18 cellular contexts compared by ENCODE assay signal in genomic region chr2:132911726-132912724, GRCh38.
A peak's percentile ranks its signal among the peaks of the same experiment; 100 is the strongest.
DNase-seq lines count a peak whose midpoint lies in the region; ATAC-seq and TF ChIP-seq lines count a peak whose summit lies in the region.
"Had no signal": no experiment of that assay in that cellular context is flagged by ENCODE, and none has a peak within 500 bp of the region (broad histone marks: within the 10 kb centered on the region; RNA-seq: fewer than 3 reads in every experiment).

No MANE protein-coding gene starts in this region.

- no peaks in the 10 kb centered on the region for H3K9me3 ChIP-seq in A673 (ENCODE audit: low read depth, low read length, poor library complexity, severe bottlenecking)
- H3K9me3 ChIP-seq in HEK293 (ENCODE audit: control insufficient read depth, insufficient read depth, low read depth, low read length): no peaks in the 10 kb centered on the region
- peaks cover 0 to 3% of the 10 kb centered on the region in 2 donors for H3K9me3 ChIP-seq in left lung
- H3K9me3 ChIP-seq: colonic mucosa, lower lobe of right lung had no signal

- no peak overlapping the region for H3K4me3 Mint-ChIP-seq in chondrocyte (ENCODE audit: unreplicated experiment)
- H3K4me3 Mint-ChIP-seq: activated CD8-positive, alpha-beta T cell treated with anti-CD3 and anti-CD28 coated beads, Interleukin-2, amount 10 ng/mL, durations not matched to agents 7 days and 5 days; T-helper 2 cell treated with Interferon-gamma antibody and Interleukin-4, amounts not matched to agents 5 μg/mL and 100 μg/mL, for 36 hours had no signal

- DNase-seq in A673 (ENCODE audit: low spot score): peak; percentile 23
- DNase-seq in chondrocyte (ENCODE audit: low spot score): no peak
- no peak for DNase-seq in left lung
- DNase-seq in NCI-H146 (lab: John Stamatoyannopoulos, UW): no peak
- DNase-seq in activated CD4-positive, alpha-beta T cell treated with anti-CD3 and anti-CD28 coated beads for 1 hour: no peak
- DNase-seq in stimulated activated naive CD8-positive, alpha-beta T cell treated with anti-CD3 and anti-CD28 coated beads, Interleukin-15, Interleukin-2, amounts not matched to agents 100 U/mL and 50 U/mL, for 24 hours: no peak
- DNase-seq: activated CD8-positive, alpha-beta T cell treated with anti-CD3 and anti-CD28 coated beads, Interleukin-2, amount 10 ng/mL, durations not matched to agents 7 days and 5 days; colonic mucosa; DND-41; lower lobe of right lung; NCI-H2029 treated with DMSO at 0.1 percent for 48 hours; stimulated activated CD4-positive, alpha-beta T cell treated with anti-CD3 and anti-CD28 coated beads, Interleukin-2, amount 100 ng/mL, for 48 hours; stimulated activated naive CD4-positive, alpha-beta T cell treated with Interleukin-2 at 50 U/mL for 16 hours had no signal

- no peaks in the 10 kb centered on the region for H3K36me3 Mint-ChIP-seq in chondrocyte (ENCODE audit: low read depth)

- H3K27me3 ChIP-seq in A673 (replicated peaks; ENCODE audit: insufficient read depth, low read depth, low read length, poor library complexity) (no peaks in the 10 kb centered on the region), left lung (no peaks in the 10 kb centered on the region)
- H3K27me3 ChIP-seq: colonic mucosa had no signal

- BruUV-seq in A673 (replicated peaks; lab: Mats Ljungman, UMichigan): no TSS peak

- POLR2A ChIA-PET in A673 (lab: Charles Lee; ENCODE audit: low non-redundant PET): no interaction called here
- POLR2A ChIA-PET in HEK293 (lab: Yijun Ruan, JAX): no interaction called here

- H3K4me3 ChIP-seq in A673 (ENCODE audit: low read depth, low read length, poor library complexity, severe bottlenecking): no peak overlapping the region
- H3K4me3 ChIP-seq in HEK293 (ENCODE audit: low read depth, low read length): no peak overlapping the region
- no peak overlapping the region for H3K4me3 ChIP-seq in left lung
- H3K4me3 ChIP-seq: colonic mucosa, K562, lower lobe of right lung had no signal

- no peaks in the 10 kb centered on the region for H3K4me1 ChIP-seq in A673 (ENCODE audit: insufficient read depth, low read length, poor library complexity, severe bottlenecking)
- H3K4me1 ChIP-seq in HEK293 (ENCODE audit: control insufficient read depth, insufficient read depth, low read length): no peaks in the 10 kb centered on the region
- no peaks in the 10 kb centered on the region for H3K4me1 ChIP-seq in left lung
- H3K4me1 ChIP-seq: colonic mucosa, lower lobe of right lung had no signal

- H3K27ac Mint-ChIP-seq in chondrocyte (ENCODE audit: unreplicated experiment): no peak overlapping the region
- H3K27ac Mint-ChIP-seq: activated CD8-positive, alpha-beta T cell treated with anti-CD3 and anti-CD28 coated beads, Interleukin-2, amount 10 ng/mL, durations not matched to agents 7 days and 5 days; activated naive CD4-positive, alpha-beta T cell treated with anti-CD3 and anti-CD28 coated beads, Interleukin-2, amount 50 U/mL, for 72 hours; T-helper 2 cell treated with Interferon-gamma antibody and Interleukin-4, amounts not matched to agents 5 μg/mL and 100 μg/mL, for 36 hours had no signal

- no peaks in the 10 kb centered on the region for H3K36me3 ChIP-seq in A673 (ENCODE audit: insufficient read depth, low read length, poor library complexity, severe bottlenecking)
- no peaks in the 10 kb centered on the region for H3K36me3 ChIP-seq in HEK293 (ENCODE audit: control insufficient read depth in 2 of 2, insufficient read depth in 1 of 2, low read length in 2 of 2)
- no peaks in the 10 kb centered on the region for H3K36me3 ChIP-seq in left lung
- H3K36me3 ChIP-seq: colonic mucosa, lower lobe of right lung had no signal

- CTCF ChIA-PET in A673 (lab: Charles Lee) (interaction anchor here (0.6 to 1.2 kb wide), 3 partner anchors 259 to 365 kb away, joined by 3 read pairs; no protein-coding TSS in a partner anchor), HEK293 (lab: Yijun Ruan, JAX) (no interaction called here)

- ATAC-seq in left lung: peak; percentile 27
- ATAC-seq in HG03196 (IDR thresholded peaks at IDR 0.05; ENCODE audit: unreplicated experiment): no peak
- no peak for ATAC-seq in stimulated activated naive CD8-positive, alpha-beta T cell treated with anti-CD3 and anti-CD28 coated beads, Interleukin-15, Interleukin-2, amounts not matched to agents 100 U/mL and 50 U/mL, for 24 hours
- ATAC-seq: activated CD8-positive, alpha-beta T cell treated with anti-CD3 and anti-CD28 coated beads, Interleukin-2, amount 10 ng/mL, durations not matched to agents 7 days and 5 days; activated naive CD4-positive, alpha-beta T cell treated with anti-CD3 and anti-CD28 coated beads, Interleukin-2, amount 50 U/mL, for 72 hours; K562 had no signal

- no peaks in the 10 kb centered on the region for H3K4me1 Mint-ChIP-seq in chondrocyte (ENCODE audit: low read depth)

- H3K27ac ChIP-seq in A673 (ENCODE audit: low read depth, low read length, poor library complexity, severe bottlenecking): no peak overlapping the region
- H3K27ac ChIP-seq in HEK293 (ENCODE audit: extremely low read depth, low read depth, low read length): no peak overlapping the region
- no peak overlapping the region for H3K27ac ChIP-seq in left lung
- H3K27ac ChIP-seq: colonic mucosa, lower lobe of right lung had no signal

- H3K27me3 Mint-ChIP-seq in chondrocyte (ENCODE audit: low read depth): no peaks in the 10 kb centered on the region

- TF ChIP-seq CTCF in A673 (conservative IDR thresholded peaks at IDR 0.05; ENCODE audit: low read depth, low read length) (peak; percentile 25; the same call in 1 of the 2 replicates), HEK293 (tag by site-specific recombination; IDR thresholded peaks at IDR 0.05) (no peak), chondrocyte (IDR thresholded peaks at IDR 0.05) (peak; percentile 31), left lung (IDR thresholded peaks at IDR 0.05) (no peak)

- intact Hi-C loops in A673 (cut with micrococcal nuclease; ENCODE audit: unreplicated experiment) (no loop called here), left lung (cut with DNase I) (no loop called here)

- peaks cover 3% of the 10 kb centered on the region for H3K9me3 Mint-ChIP-seq in chondrocyte (ENCODE audit: low read depth)
- H3K9me3 Mint-ChIP-seq: activated naive CD4-positive, alpha-beta T cell treated with anti-CD3 and anti-CD28 coated beads, Interleukin-2, amount 50 U/mL, for 72 hours; T-helper 2 cell treated with Interferon-gamma antibody and Interleukin-4, amounts not matched to agents 5 μg/mL and 100 μg/mL, for 36 hours had no signal

TF ChIP-seq in HEK293, 187 proteins besides CTCF, POLR2A, EP300 and RAD21:
- TF ChIP-seq ZFHX2 (tag by site-specific recombination; conservative IDR thresholded peaks at IDR 0.05) (0 out of 2 replicates have a peak, but pooled peaks have one; percentile 6), ZNF777 (tag by site-specific recombination; IDR thresholded peaks at IDR 0.05; ENCODE audit: borderline replicate concordance) (no peak)

Comparison
In these comparisons a context has a peak if more than half of its experiments do, and no peak if none do; other contexts are left out.
1. CTCF ChIP-seq: peak in A673 (single experiment) and chondrocyte (single experiment); none in HEK293 (single experiment) and left lung (0 of 2).